2 cellular contexts compared by ENCODE assay signal in the genomic region with DNA sequence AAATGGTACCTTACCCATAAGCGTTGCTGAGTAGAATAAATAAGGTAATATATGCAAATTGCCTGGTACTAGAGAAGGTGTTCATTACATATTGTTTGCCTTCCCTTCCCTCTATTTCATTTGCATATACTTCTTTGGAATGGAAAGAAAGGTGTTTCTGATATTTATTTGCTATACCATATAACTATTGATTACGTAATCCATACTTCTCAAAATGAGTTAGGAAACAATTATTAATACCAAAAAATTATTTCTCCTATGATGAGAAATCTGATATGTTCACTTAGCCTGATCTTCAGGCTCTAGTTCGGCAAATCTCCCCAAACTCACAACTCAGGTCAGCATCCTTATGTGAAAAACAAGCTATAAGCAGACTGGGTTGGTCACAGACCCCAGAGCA.
TF ChIP-seq lines count a peak whose summit lies in the region.

No MANE protein-coding gene starts in this region.

TF ChIP-seq in GM23338, 12 proteins besides CTCF, POLR2A, EP300 and RAD21:
- TF ChIP-seq ZNF462 (CRISPR knock-in tag; IDR thresholded peaks at IDR 0.05) (no peak), POLR2AphosphoS5 (IDR thresholded peaks at IDR 0.05; ENCODE audit: low read depth) (no peak), REST (IDR thresholded peaks at IDR 0.05; ENCODE audit: unreplicated experiment) (no peak), EZH2phosphoT487 (IDR thresholded peaks at IDR 0.05; ENCODE audit: unreplicated experiment) (no peak), JUNB (IDR thresholded peaks at IDR 0.05; ENCODE audit: unreplicated experiment) (no peak), ZNF114 (CRISPR knock-in tag; IDR thresholded peaks at IDR 0.05) (no peak), ETS1 (IDR thresholded peaks at IDR 0.05) (no peak), STAT1 (IDR thresholded peaks at IDR 0.05; ENCODE audit: unreplicated experiment) (no peak), EZH2 (IDR thresholded peaks at IDR 0.05; ENCODE audit: low read depth, unreplicated experiment) (no peak), NANOG (IDR thresholded peaks at IDR 0.05; ENCODE audit: borderline replicate concordance) (no peak)

TF ChIP-seq in K562, 482 proteins besides CTCF, POLR2A, EP300 and RAD21 (continued from another document):
- TF ChIP-seq, protein P1, sequence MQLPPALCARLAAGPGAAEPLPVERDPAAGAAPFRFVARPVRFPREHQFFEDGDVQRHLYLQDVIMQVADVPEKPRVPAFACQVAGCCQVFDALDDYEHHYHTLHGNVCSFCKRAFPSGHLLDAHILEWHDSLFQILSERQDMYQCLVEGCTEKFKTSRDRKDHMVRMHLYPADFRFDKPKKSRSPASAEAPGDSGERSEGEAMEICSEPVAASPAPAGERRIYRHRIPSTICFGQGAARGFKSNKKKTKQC (CRISPR knock-in tag; IDR thresholded peaks at IDR 0.05) = no peak
- TF ChIP-seq GTF3C2 (IDR thresholded peaks at IDR 0.05; ENCODE audit: borderline replicate concordance, extremely low read depth, insufficient read length) (no peak), CAMTA2 (CRISPR knock-in tag; conservative IDR thresholded peaks at IDR 0.05) (no peak), EP400 (IDR thresholded peaks at IDR 0.05) (no peak)
- TF ChIP-seq, protein P2, sequence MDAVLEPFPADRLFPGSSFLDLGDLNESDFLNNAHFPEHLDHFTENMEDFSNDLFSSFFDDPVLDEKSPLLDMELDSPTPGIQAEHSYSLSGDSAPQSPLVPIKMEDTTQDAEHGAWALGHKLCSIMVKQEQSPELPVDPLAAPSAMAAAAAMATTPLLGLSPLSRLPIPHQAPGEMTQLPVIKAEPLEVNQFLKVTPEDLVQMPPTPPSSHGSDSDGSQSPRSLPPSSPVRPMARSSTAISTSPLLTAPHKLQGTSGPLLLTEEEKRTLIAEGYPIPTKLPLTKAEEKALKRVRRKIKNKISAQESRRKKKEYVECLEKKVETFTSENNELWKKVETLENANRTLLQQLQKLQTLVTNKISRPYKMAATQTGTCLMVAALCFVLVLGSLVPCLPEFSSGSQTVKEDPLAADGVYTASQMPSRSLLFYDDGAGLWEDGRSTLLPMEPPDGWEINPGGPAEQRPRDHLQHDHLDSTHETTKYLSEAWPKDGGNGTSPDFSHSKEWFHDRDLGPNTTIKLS (IDR thresholded peaks at IDR 0.05; ENCODE audit: borderline replicate concordance, low read depth) = no peak
TF ChIP-seq in K562: peak in this region for 2.
